8 cellular contexts compared by ENCODE assay signal in the genomic region with DNA sequence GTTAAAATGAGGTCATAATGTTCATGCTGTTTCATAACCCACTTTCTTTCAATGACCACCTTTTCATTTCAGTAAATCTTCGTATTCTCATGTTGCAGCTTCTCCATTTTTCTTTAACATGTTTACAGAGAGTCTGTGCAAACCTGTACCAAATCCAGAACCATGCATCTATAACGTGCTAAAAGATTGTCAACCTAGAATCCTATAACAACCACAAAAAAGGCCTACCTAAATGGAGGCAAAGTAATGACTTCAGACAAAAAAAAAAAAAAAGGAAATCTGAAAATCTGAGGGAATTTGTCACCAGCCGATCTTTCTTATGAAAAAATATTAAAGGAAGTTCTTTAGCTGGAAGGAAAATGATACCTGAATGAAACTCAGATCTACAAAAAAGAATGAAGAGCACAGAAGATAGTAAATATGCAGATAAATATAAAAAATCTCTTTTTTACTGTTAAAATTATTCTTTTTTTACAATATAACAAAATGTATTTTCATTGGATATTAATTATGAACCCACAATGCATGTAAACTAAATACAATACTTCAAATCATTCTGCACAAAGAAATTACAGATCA. TPM values are rescaled to one million over a fixed set of nuclear protein-coding genes. Genes with fewer than 3 reads are reported as not detected.
DNase-seq lines count a peak whose midpoint lies in the region; ATAC-seq and TF ChIP-seq lines count a peak whose summit lies in the region.

No MANE protein-coding gene starts in this region.

- TF ChIP-seq CTCF in fibroblast of the aortic adventitia (IDR thresholded peaks at IDR 0.05; ENCODE audit: insufficient read depth, low read length): no peak

- peaks cover 25% of the 10 kb centered on the region for H3K36me3 ChIP-seq in SK-N-MC (ENCODE audit: insufficient read depth, low read length)

- peaks cover 18% of the 10 kb centered on the region for H3K9me3 ChIP-seq in SK-N-MC (ENCODE audit: low read depth, low read length)

- H3K4me3 ChIP-seq in SK-N-MC: peak overlapping the region; percentile 95
- H3K4me3 ChIP-seq in fibroblast of the aortic adventitia (ENCODE audit: low read depth, low read length): peak overlapping the region; percentile 89
- peak overlapping the region; percentile 53 to 82 (median 58) for H3K4me3 ChIP-seq in skin epidermis

- no peak for ATAC-seq in HG03095 (IDR thresholded peaks at IDR 0.05; ENCODE audit: unreplicated experiment)

- DNase-seq in DMS153 treated with DMSO at 0.1 percent for 48 hours (lab: John Stamatoyannopoulos, UW; ENCODE audit: unreplicated experiment) (peak; percentile 28), DMS153 (lab: John Stamatoyannopoulos, UW) (no peak), SK-N-MC (ENCODE audit: low read depth, low spot score) (no peak), fibroblast of the aortic adventitia (ENCODE audit: low read depth) (no peak), epidermal melanocyte (ENCODE audit: insufficient read length, low spot score) (no peak)
- DNase-seq in stimulated activated CD4-positive, alpha-beta T cell treated with anti-CD3 and anti-CD28 coated beads, Interleukin-12 subunit alpha, Interleukin-12 subunit beta, amount 100 ng/mL, for 4 hours: no peak

- peak overlapping the region; percentile 96 for H3K27ac ChIP-seq in SK-N-MC
- H3K27ac ChIP-seq in skin epidermis: peak overlapping the region in 20 of 21 experiments; percentile 82 to 98 (median 93)

- peak overlapping the region; percentile 97 for H3K9ac ChIP-seq in SK-N-MC (ENCODE audit: insufficient read length)

RNA-seq across cellular contexts. Expression of gene SLFN11, which starts 1.4 kb away (rescaled TPM):
- total RNA-seq in fibroblast of the aortic adventitia (ENCODE audit: low replicate concordance): 41.5 and 99.2 TPM in 2 replicates

RNA-seq across cellular contexts. Expression of gene SLFN12, which starts 57.4 kb away (rescaled TPM):
- 24.0 and 58.1 TPM in 2 replicates for total RNA-seq in fibroblast of the aortic adventitia (ENCODE audit: low replicate concordance)
